Comparison of ENCODE assay signal across 1 cellular context in genomic region chr10:19683965-19684364, GRCh38.
TF ChIP-seq lines count a peak whose summit lies in the region.

No MANE protein-coding gene starts in this region.

TF ChIP-seq in SK-N-SH treated with all-trans-retinoic acid at 6 μM for 48 hours, 23 proteins besides CTCF, POLR2A, EP300 and RAD21 (continued from another document):
- TF ChIP-seq, protein P1, sequence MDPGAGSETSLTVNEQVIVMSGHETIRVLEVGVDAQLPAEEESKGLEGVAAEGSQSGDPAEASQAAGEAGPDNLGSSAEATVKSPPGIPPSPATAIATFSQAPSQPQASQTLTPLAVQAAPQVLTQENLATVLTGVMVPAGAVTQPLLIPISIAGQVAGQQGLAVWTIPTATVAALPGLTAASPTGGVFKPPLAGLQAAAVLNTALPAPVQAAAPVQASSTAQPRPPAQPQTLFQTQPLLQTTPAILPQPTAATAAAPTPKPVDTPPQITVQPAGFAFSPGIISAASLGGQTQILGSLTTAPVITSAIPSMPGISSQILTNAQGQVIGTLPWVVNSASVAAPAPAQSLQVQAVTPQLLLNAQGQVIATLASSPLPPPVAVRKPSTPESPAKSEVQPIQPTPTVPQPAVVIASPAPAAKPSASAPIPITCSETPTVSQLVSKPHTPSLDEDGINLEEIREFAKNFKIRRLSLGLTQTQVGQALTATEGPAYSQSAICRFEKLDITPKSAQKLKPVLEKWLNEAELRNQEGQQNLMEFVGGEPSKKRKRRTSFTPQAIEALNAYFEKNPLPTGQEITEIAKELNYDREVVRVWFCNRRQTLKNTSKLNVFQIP (CRISPR knock-in tag; IDR thresholded peaks at IDR 0.05; ENCODE audit: borderline replicate concordance, low read depth): no peak
- TF ChIP-seq, protein P2, sequence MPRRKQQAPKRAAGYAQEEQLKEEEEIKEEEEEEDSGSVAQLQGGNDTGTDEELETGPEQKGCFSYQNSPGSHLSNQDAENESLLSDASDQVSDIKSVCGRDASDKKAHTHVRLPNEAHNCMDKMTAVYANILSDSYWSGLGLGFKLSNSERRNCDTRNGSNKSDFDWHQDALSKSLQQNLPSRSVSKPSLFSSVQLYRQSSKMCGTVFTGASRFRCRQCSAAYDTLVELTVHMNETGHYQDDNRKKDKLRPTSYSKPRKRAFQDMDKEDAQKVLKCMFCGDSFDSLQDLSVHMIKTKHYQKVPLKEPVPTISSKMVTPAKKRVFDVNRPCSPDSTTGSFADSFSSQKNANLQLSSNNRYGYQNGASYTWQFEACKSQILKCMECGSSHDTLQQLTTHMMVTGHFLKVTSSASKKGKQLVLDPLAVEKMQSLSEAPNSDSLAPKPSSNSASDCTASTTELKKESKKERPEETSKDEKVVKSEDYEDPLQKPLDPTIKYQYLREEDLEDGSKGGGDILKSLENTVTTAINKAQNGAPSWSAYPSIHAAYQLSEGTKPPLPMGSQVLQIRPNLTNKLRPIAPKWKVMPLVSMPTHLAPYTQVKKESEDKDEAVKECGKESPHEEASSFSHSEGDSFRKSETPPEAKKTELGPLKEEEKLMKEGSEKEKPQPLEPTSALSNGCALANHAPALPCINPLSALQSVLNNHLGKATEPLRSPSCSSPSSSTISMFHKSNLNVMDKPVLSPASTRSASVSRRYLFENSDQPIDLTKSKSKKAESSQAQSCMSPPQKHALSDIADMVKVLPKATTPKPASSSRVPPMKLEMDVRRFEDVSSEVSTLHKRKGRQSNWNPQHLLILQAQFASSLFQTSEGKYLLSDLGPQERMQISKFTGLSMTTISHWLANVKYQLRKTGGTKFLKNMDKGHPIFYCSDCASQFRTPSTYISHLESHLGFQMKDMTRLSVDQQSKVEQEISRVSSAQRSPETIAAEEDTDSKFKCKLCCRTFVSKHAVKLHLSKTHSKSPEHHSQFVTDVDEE (CRISPR knock-in tag; IDR thresholded peaks at IDR 0.05): no peak
- TF ChIP-seq GLIS3 (CRISPR knock-in tag; IDR thresholded peaks at IDR 0.05): no peak
- no peak for TF ChIP-seq ARNTL (CRISPR knock-in tag; IDR thresholded peaks at IDR 0.05; ENCODE audit: borderline replicate concordance, low read depth)
- no peak for TF ChIP-seq ZC3H10 (CRISPR knock-in tag; IDR thresholded peaks at IDR 0.05)
- TF ChIP-seq ZNF8 (CRISPR knock-in tag; IDR thresholded peaks at IDR 0.05): no peak
- TF ChIP-seq ESRRG (CRISPR knock-in tag; IDR thresholded peaks at IDR 0.05): no peak
- TF ChIP-seq CSDC2 (CRISPR knock-in tag; IDR thresholded peaks at IDR 0.05): no peak
- TF ChIP-seq ZNF565 (CRISPR knock-in tag; conservative IDR thresholded peaks at IDR 0.05; ENCODE audit: low read depth): no peak
- no peak for TF ChIP-seq SNAI2 (CRISPR knock-in tag; IDR thresholded peaks at IDR 0.05)
- no peak for TF ChIP-seq OSR1 (CRISPR knock-in tag; IDR thresholded peaks at IDR 0.05)
- no peak for TF ChIP-seq ZFP3 (CRISPR knock-in tag; IDR thresholded peaks at IDR 0.05)
- TF ChIP-seq PPARA (CRISPR knock-in tag; IDR thresholded peaks at IDR 0.05; ENCODE audit: borderline replicate concordance): no peak
- no peak for TF ChIP-seq ZFP30 (CRISPR knock-in tag; IDR thresholded peaks at IDR 0.05)
